In genomic region chrX:153973127-153974002, GRCh38 we compare ENCODE assay signal across 8 cellular contexts. TPM values are rescaled to one million over a fixed set of nuclear protein-coding genes. Genes with fewer than 3 reads are reported as not detected.
DNase-seq lines count a peak whose midpoint lies in the region; ATAC-seq and TF ChIP-seq lines count a peak whose summit lies in the region.

No MANE protein-coding gene starts in this region.

- H3K27me3 ChIP-seq in OCI-LY3 (ENCODE audit: low read depth, low read length) (no peaks in the 10 kb centered on the region), parathyroid adenoma (ENCODE audit: control insufficient read depth, insufficient read depth, low read length) (no peaks in the 10 kb centered on the region)

- H2AFZ ChIP-seq in OCI-LY3 (ENCODE audit: low read depth, low read length) (no peak overlapping the region), parathyroid adenoma (peak overlapping the region; percentile 46)

- ATAC-seq in GM18873 (IDR thresholded peaks at IDR 0.05; ENCODE audit: low FRiP score, unreplicated experiment): no peak

- TF ChIP-seq CTCF in OCI-LY3 (IDR thresholded peaks at IDR 0.05; ENCODE audit: low read depth, low read length) (no peak), epithelial cell of esophagus (IDR thresholded peaks at IDR 0.05; ENCODE audit: insufficient read depth, low read depth, low read length, missing control alignments) (no peak), parathyroid adenoma (IDR thresholded peaks at IDR 0.05) (no peak)

- H3K36me3 ChIP-seq in OCI-LY3 (replicated peaks; ENCODE audit: low read depth, low read length): peaks cover 9% of the 10 kb centered on the region
- H3K36me3 ChIP-seq in parathyroid adenoma (ENCODE audit: control insufficient read depth, insufficient read depth, low read length): no peaks in the 10 kb centered on the region

- DNase-seq in NCI-H1417 (lab: John Stamatoyannopoulos, UW) (peak; percentile 62 to 83 (median 63)), NCI-H1417 treated with DMSO at 0.1 percent for 48 hours (lab: John Stamatoyannopoulos, UW) (no peak), epithelial cell of esophagus (ENCODE audit: low read depth) (no peak), dermis blood vessel endothelial cell (no peak), SKM-1 (lab: John Stamatoyannopoulos, UW; ENCODE audit: unreplicated experiment) (no peak)

- H3K4me3 ChIP-seq in OCI-LY3 (ENCODE audit: low read length): peak overlapping the region; percentile 97
- H3K4me3 ChIP-seq in epithelial cell of esophagus (ENCODE audit: low read length): peak overlapping the region; percentile 54
- peak overlapping the region; percentile 66 for H3K4me3 ChIP-seq in parathyroid adenoma (ENCODE audit: low read depth, low read length)

- peaks cover 23% of the 10 kb centered on the region for H3K4me1 ChIP-seq in OCI-LY3 (ENCODE audit: low read length)
- H3K4me1 ChIP-seq in parathyroid adenoma: peaks cover 6% of the 10 kb centered on the region

- H3K9ac ChIP-seq in OCI-LY3 (ENCODE audit: low read length): peak overlapping the region; percentile 100
- no peak overlapping the region for H3K9ac ChIP-seq in parathyroid adenoma

- H3K79me2 ChIP-seq in OCI-LY3 (ENCODE audit: low read length): peaks cover 47% of the 10 kb centered on the region
- peaks cover 7% of the 10 kb centered on the region for H3K79me2 ChIP-seq in parathyroid adenoma

- H4K20me1 ChIP-seq in OCI-LY3 (ENCODE audit: insufficient read depth, low read length): peaks cover 16% of the 10 kb centered on the region

- H3K27ac ChIP-seq in OCI-LY3 (ENCODE audit: low read length) (peak overlapping the region; percentile 98), parathyroid adenoma (peak overlapping the region; percentile 67)

- peak overlapping the region; percentile 90 for H3K4me2 ChIP-seq in OCI-LY3 (ENCODE audit: low read length)
- peak overlapping the region; percentile 75 for H3K4me2 ChIP-seq in parathyroid adenoma (ENCODE audit: low read length)

- H3K9me3 ChIP-seq in OCI-LY3 (ENCODE audit: insufficient read depth, low read length) (no peaks in the 10 kb centered on the region), parathyroid adenoma (ENCODE audit: control insufficient read depth, low read length) (no peaks in the 10 kb centered on the region)

RNA-seq across cellular contexts. Expression of gene TMEM187, which starts 0.8 kb away (rescaled TPM):
- total RNA-seq in dermis blood vessel endothelial cell: 6.0 and 6.5 TPM in 2 replicates

RNA-seq across cellular contexts. Expression of gene HCFC1, which starts 1.7 kb away (rescaled TPM):
- total RNA-seq in dermis blood vessel endothelial cell: 15.3 and 48.9 TPM in 2 replicates

RNA-seq across cellular contexts. Expression of gene RENBP, which starts 28.9 kb away (rescaled TPM):
- total RNA-seq in dermis blood vessel endothelial cell: 12.1 and 27.4 TPM in 2 replicates

RNA-seq across cellular contexts. Expression of gene NAA10, which starts 38.5 kb away (rescaled TPM):
- 70.6 and 88.2 TPM in 2 replicates for total RNA-seq in dermis blood vessel endothelial cell

RNA-seq across cellular contexts. Expression of gene IRAK1, which starts 46.3 kb away (rescaled TPM):
- 53.8 and 81.9 TPM in 2 replicates for total RNA-seq in dermis blood vessel endothelial cell

Comparison
In these comparisons a context has a peak if more than half of its experiments do, and no peak if none do; other contexts are left out.
1. DNase-seq: peak in NCI-H1417 (3 of 3); none in NCI-H1417 treated with DMSO at 0.1 percent for 48 hours (single experiment), epithelial cell of esophagus (single experiment), dermis blood vessel endothelial cell (single experiment) and SKM-1 (single experiment).
2. Peak in every context shown above with its lines, with median percentiles within 50 percentile points of each other: H3K4me3 ChIP-seq.